1 cellular context compared by ENCODE assay signal in the genomic region with DNA sequence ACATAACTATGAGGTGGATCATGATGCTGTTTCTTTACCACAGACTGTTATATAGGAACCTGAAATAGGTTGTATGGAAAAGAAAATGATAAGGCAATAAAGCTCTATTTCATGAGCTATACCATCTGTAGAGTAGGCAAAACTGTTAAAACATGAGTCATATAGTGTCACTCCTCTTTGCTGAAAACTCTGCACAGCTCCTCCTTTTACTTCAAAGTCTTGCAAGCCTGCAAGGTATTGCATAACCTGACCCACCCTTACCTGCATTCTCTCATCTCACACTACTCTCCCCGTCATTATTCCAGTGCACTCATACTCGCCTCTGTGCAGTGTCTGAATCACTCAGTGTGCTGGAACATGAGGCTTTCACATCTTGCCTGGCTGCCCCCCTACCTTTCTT.
A peak's percentile ranks its signal among the peaks of the same experiment; 100 is the strongest.
TF ChIP-seq lines count a peak whose summit lies in the region.

No MANE protein-coding gene starts in this region.

TF ChIP-seq in H1, 55 proteins besides CTCF, POLR2A, EP300 and RAD21 (continued from another document):
- TF ChIP-seq SRF (IDR thresholded peaks at IDR 0.05; ENCODE audit: low read depth, low read length) (no peak), CEBPB (IDR thresholded peaks at IDR 0.05; ENCODE audit: low read depth, low read length) (peak; percentile 26; the same call in 1 of the 2 replicates)
